Comparison of ENCODE assay signal across 9 cellular contexts in genomic region chr4:56681158-56681848, GRCh38. TPM values are rescaled to one million over a fixed set of nuclear protein-coding genes. Genes with fewer than 3 reads are reported as not detected.
A peak's percentile ranks its signal among the peaks of the same experiment; 100 is the strongest.
DNase-seq lines count a peak whose midpoint lies in the region; ATAC-seq, FAIRE-seq and TF ChIP-seq lines count a peak whose summit lies in the region.
"Had no signal": no experiment of that assay in that cellular context is flagged by ENCODE, and none has a peak within 500 bp of the region (broad histone marks: within the 10 kb centered on the region; RNA-seq: fewer than 3 reads in every experiment).

HOPX (minus strand) TSS chr4:56681296; CDS start chr4:56657816, 23,480 bp downstream.

- H4K20me1 ChIP-seq in astrocyte (ENCODE audit: insufficient read depth, low read length), result no peaks in the 10 kb centered on the region

- no peaks in the 10 kb centered on the region for H3K36me3 ChIP-seq in CD8-positive, alpha-beta memory T cell (ENCODE audit: insufficient read depth, low read length)
- H3K36me3 ChIP-seq in astrocyte (ENCODE audit: insufficient read depth, low read length), result no peaks in the 10 kb centered on the region
- H3K36me3 ChIP-seq in mesenchymal stem cell (ENCODE audit: control insufficient read depth in 1 of 2, insufficient read depth in 2 of 2, low read depth in 1 of 2, low read length in 2 of 2), result no peaks in the 10 kb centered on the region

- H3K4me3 Mint-ChIP-seq in CD8-positive, alpha-beta memory T cell, result peak within 1 kb of the TSS; percentile 1 to 80 (median 73)
- no peak within 1 kb of the TSS for H3K4me3 Mint-ChIP-seq in astrocyte (ENCODE audit: unreplicated experiment)
- peak within 1 kb of the TSS; percentile 3 to 69 for H3K4me3 Mint-ChIP-seq in stimulated activated naive CD8-positive, alpha-beta T cell treated with anti-CD3 and anti-CD28 coated beads, Interleukin-15, amount 100 ng/mL, for 72 hours

- no peak within 1 kb of the TSS for H2BK5ac ChIP-seq in mesenchymal stem cell (ENCODE audit: low read depth, low read length, poor library complexity, severe bottlenecking)

- H3K14ac ChIP-seq in mesenchymal stem cell (ENCODE audit: low read length in 2 of 2), result no peak within 1 kb of the TSS

- no peaks in the 10 kb centered on the region for H3K9me3 Mint-ChIP-seq in CD8-positive, alpha-beta memory T cell
- no peaks in the 10 kb centered on the region for H3K9me3 Mint-ChIP-seq in astrocyte (ENCODE audit: unreplicated experiment)
- no peaks in the 10 kb centered on the region for H3K9me3 Mint-ChIP-seq in stimulated activated naive CD8-positive, alpha-beta T cell treated with anti-CD3 and anti-CD28 coated beads, Interleukin-15, amount 100 ng/mL, for 72 hours

- no peak within 1 kb of the TSS for H3K4ac ChIP-seq in mesenchymal stem cell (ENCODE audit: low read depth in 1 of 2, low read length in 2 of 2)

- no peak within 1 kb of the TSS for H2BK15ac ChIP-seq in mesenchymal stem cell (ENCODE audit: low read depth, poor library complexity, severe bottlenecking)

- 80% methylated on average over 17 of the region's 18 CpGs for WGBS in mesenchymal stem cell

- peak within 1 kb of the TSS; percentile 50 for H3K4me3 ChIP-seq in CD8-positive, alpha-beta memory T cell (ENCODE audit: low read length)
- no peak within 1 kb of the TSS for H3K4me3 ChIP-seq in astrocyte (ENCODE audit: insufficient read depth, low read depth, low read length)
- H3K4me3 ChIP-seq in mesenchymal stem cell (ENCODE audit: insufficient read depth in 1 of 2, low read depth in 1 of 2, low read length in 2 of 2), result no peak within 1 kb of the TSS

- H3K9ac ChIP-seq in astrocyte (ENCODE audit: low read length), result no peak within 1 kb of the TSS
- no peak within 1 kb of the TSS for H3K9ac ChIP-seq in mesenchymal stem cell (ENCODE audit: low read length)

- no peak within 1 kb of the TSS for H2BK120ac ChIP-seq in mesenchymal stem cell (ENCODE audit: low read depth, low read length)

- H3K4me2 ChIP-seq in astrocyte (ENCODE audit: low read length) (peak within 1 kb of the TSS; percentile 69), mesenchymal stem cell (ENCODE audit: low read length, poor library complexity, severe bottlenecking) (no peak within 1 kb of the TSS)

- no peak within 1 kb of the TSS for H4K8ac ChIP-seq in mesenchymal stem cell (ENCODE audit: low read length)

- FAIRE-seq in astrocyte (lab: Jason Lieb, UNC), result no peak
- FAIRE-seq: colon had no signal

- H2AK5ac ChIP-seq in mesenchymal stem cell (ENCODE audit: low read length, severe bottlenecking), result no peak within 1 kb of the TSS

- peak within 1 kb of the TSS; percentile 34 to 41 for H2BK12ac ChIP-seq in mesenchymal stem cell (ENCODE audit: low read length in 2 of 2)

- TF ChIP-seq CTCF in astrocyte (IDR thresholded peaks at IDR 0.05; ENCODE audit: insufficient read depth, low read depth, low read length), result no peak

- no peaks in the 10 kb centered on the region for H3K79me1 ChIP-seq in mesenchymal stem cell (replicated peaks; ENCODE audit: low read length, poor library complexity, severe bottlenecking)

- CTCF ChIA-PET in CD8-positive, alpha-beta memory T cell (lab: Charles Lee), result interaction anchor here (1.2 to 1.4 kb wide), 2 partner anchors 26 to 73 kb away, joined by 3 read pairs; no protein-coding TSS in a partner anchor

- H3K9me3 ChIP-seq in CD8-positive, alpha-beta memory T cell (ENCODE audit: low read length), result no peaks in the 10 kb centered on the region
- H3K9me3 ChIP-seq in astrocyte (ENCODE audit: insufficient read depth, low read depth, low read length) (no peaks in the 10 kb centered on the region), mesenchymal stem cell (ENCODE audit: control insufficient read depth, low read length) (no peaks in the 10 kb centered on the region)

- POLR2A ChIA-PET in CD8-positive, alpha-beta memory T cell (lab: Charles Lee), result no interaction called here

- H3K4me1 ChIP-seq in CD8-positive, alpha-beta memory T cell (ENCODE audit: insufficient read depth, low read length), result no peaks in the 10 kb centered on the region
- peaks cover 13% of the 10 kb centered on the region for H3K4me1 ChIP-seq in astrocyte (ENCODE audit: insufficient read depth, low read length)
- peaks cover 4% of the 10 kb centered on the region for H3K4me1 ChIP-seq in mesenchymal stem cell (ENCODE audit: control insufficient read depth, insufficient read depth, low read depth, low read length)

- H3K4me1 Mint-ChIP-seq in CD8-positive, alpha-beta memory T cell, result peaks cover 11 to 20% (median 19%) of the 10 kb centered on the region in 3 donors
- peaks cover 8% of the 10 kb centered on the region for H3K4me1 Mint-ChIP-seq in astrocyte (ENCODE audit: low read depth, unreplicated experiment)
- peaks cover 40% of the 10 kb centered on the region for H3K4me1 Mint-ChIP-seq in stimulated activated naive CD8-positive, alpha-beta T cell treated with anti-CD3 and anti-CD28 coated beads, Interleukin-15, amount 100 ng/mL, for 72 hours

- H3K18ac ChIP-seq in mesenchymal stem cell (ENCODE audit: low read depth in 1 of 2, low read length in 2 of 2), result peak within 1 kb of the TSS in 1 of 2 experiments; percentile 4

- ATAC-seq in HG02642 (IDR thresholded peaks at IDR 0.05; ENCODE audit: poor library complexity, unreplicated experiment) (peak; percentile 90), GM18870 (IDR thresholded peaks at IDR 0.05; ENCODE audit: unreplicated experiment) (no peak), GM18907 (IDR thresholded peaks at IDR 0.05; ENCODE audit: unreplicated experiment) (no peak)
- peak; percentile 96 for ATAC-seq in stimulated activated naive CD8-positive, alpha-beta T cell treated with anti-CD3 and anti-CD28 coated beads, Interleukin-15, amount 100 ng/mL, for 72 hours

- no peak within 1 kb of the TSS for H3K23ac ChIP-seq in mesenchymal stem cell (ENCODE audit: low read length in 2 of 2)

- no peak within 1 kb of the TSS for H4K91ac ChIP-seq in mesenchymal stem cell (ENCODE audit: low read length)

- H3K27me3 ChIP-seq in CD8-positive, alpha-beta memory T cell (ENCODE audit: insufficient read depth, low read length, poor library complexity, severe bottlenecking), result peaks cover 6% of the 10 kb centered on the region
- peaks cover 17% of the 10 kb centered on the region for H3K27me3 ChIP-seq in astrocyte (ENCODE audit: insufficient read depth, low read length)
- peaks cover 17 to 55% of the 10 kb centered on the region in 2 experiments for H3K27me3 ChIP-seq in mesenchymal stem cell (ENCODE audit: control insufficient read depth in 1 of 2, insufficient read depth in 1 of 2, low read length in 2 of 2)

- intact Hi-C loops in T-helper 1 cell treated with Interleukin-12 subunit alpha and Interleukin-12 subunit beta and Interleukin-4 antibody, amounts not matched to agents 30 ng/mL and 1 ng/mL, for 36 hours (cut with micrococcal nuclease), result loop anchor here (5.0 kb wide), 3 partner anchors 39 to 121 kb away; no protein-coding TSS in a partner anchor

- no peaks in the 10 kb centered on the region for H3K79me2 ChIP-seq in astrocyte (ENCODE audit: insufficient read depth, low read length)

- peak within 1 kb of the TSS in 6 of 8 donors; percentile 7 to 71 (median 48) for H3K27ac Mint-ChIP-seq in CD8-positive, alpha-beta memory T cell
- no peak within 1 kb of the TSS for H3K27ac Mint-ChIP-seq in astrocyte (ENCODE audit: unreplicated experiment)
- H3K27ac Mint-ChIP-seq in stimulated activated naive CD8-positive, alpha-beta T cell treated with anti-CD3 and anti-CD28 coated beads, Interleukin-15, amount 100 ng/mL, for 72 hours, result peak within 1 kb of the TSS in 1 of 2 donors; percentile 80

- H2AFZ ChIP-seq in astrocyte (ENCODE audit: low read depth, low read length), result peak within 1 kb of the TSS; percentile 44
- no peak within 1 kb of the TSS for H2AFZ ChIP-seq in mesenchymal stem cell (ENCODE audit: low read depth, low read length)

- H3K27ac ChIP-seq in CD8-positive, alpha-beta memory T cell (ENCODE audit: low read depth, low read length), result no peak within 1 kb of the TSS
- H3K27ac ChIP-seq in astrocyte (ENCODE audit: low read depth, low read length) (no peak within 1 kb of the TSS), mesenchymal stem cell (ENCODE audit: low read length, poor library complexity, severe bottlenecking) (no peak within 1 kb of the TSS)

- DNase-seq in CD8-positive, alpha-beta memory T cell, result peak in 2 of 5 donors; percentile 28 to 39
- DNase-seq in astrocyte (ENCODE audit: low read depth), result peak; percentile 46
- DNase-seq in mesenchymal stem cell, result no peak
- peak; percentile 57 to 77 for DNase-seq in stimulated activated naive CD8-positive, alpha-beta T cell treated with anti-CD3 and anti-CD28 coated beads, Interleukin-15, amount 100 ng/mL, for 72 hours

- H3K27me3 Mint-ChIP-seq in CD8-positive, alpha-beta memory T cell, result peaks cover 0 to 17% of the 10 kb centered on the region in 2 donors
- peaks cover 4% of the 10 kb centered on the region for H3K27me3 Mint-ChIP-seq in astrocyte (ENCODE audit: low read depth, unreplicated experiment)
- peaks cover 57% of the 10 kb centered on the region for H3K27me3 Mint-ChIP-seq in stimulated activated naive CD8-positive, alpha-beta T cell treated with anti-CD3 and anti-CD28 coated beads, Interleukin-15, amount 100 ng/mL, for 72 hours

- no peaks in the 10 kb centered on the region for H3K36me3 Mint-ChIP-seq in CD8-positive, alpha-beta memory T cell
- no peaks in the 10 kb centered on the region for H3K36me3 Mint-ChIP-seq in astrocyte (ENCODE audit: low read depth, unreplicated experiment)

RNA-seq across cellular contexts. Expression of gene HOPX, which starts in this region (rescaled TPM):
- total RNA-seq in CD8-positive, alpha-beta memory T cell, result 100 to 1,000 TPM; 159 to 171 TPM
- polyA plus RNA-seq in CD8-positive, alpha-beta memory T cell, result 285 TPM
- 93.4 and 96.6 TPM in 2 replicates for total RNA-seq in T-helper 1 cell treated with Interleukin-12 subunit alpha and Interleukin-12 subunit beta and Interleukin-4 antibody, amounts not matched to agents 30 ng/mL and 1 ng/mL, for 36 hours
- 0.94 and 1.7 TPM in 2 replicates for total RNA-seq in astrocyte
- polyA plus RNA-seq in mesenchymal stem cell (2013, experiment 1 of 2), result 11.9 TPM
- polyA plus RNA-seq in mesenchymal stem cell (2013, experiment 2 of 2), result 11.5 TPM

Comparison
In these comparisons a context has a peak if more than half of its experiments do, and no peak if none do; other contexts are left out.
1. RNA of gene HOPX (total RNA-seq): 159 to 171 TPM in CD8-positive, alpha-beta memory T cell and 93.4 to 96.6 TPM in T-helper 1 cell treated with Interleukin-12 subunit alpha and Interleukin-12 subunit beta and Interleukin-4 antibody, amounts not matched to agents 30 ng/mL and 1 ng/mL, for 36 hours; 0.94 to 1.7 TPM in astrocyte; every median in the first group is over 10 times any median in the second.
2. ATAC-seq: peak in HG02642 (single experiment) and stimulated activated naive CD8-positive, alpha-beta T cell treated with anti-CD3 and anti-CD28 coated beads, Interleukin-15, amount 100 ng/mL, for 72 hours (single experiment); none in GM18870 (single experiment) and GM18907 (single experiment).